ENCODE assay signal across 1 cellular context in the genomic region with DNA sequence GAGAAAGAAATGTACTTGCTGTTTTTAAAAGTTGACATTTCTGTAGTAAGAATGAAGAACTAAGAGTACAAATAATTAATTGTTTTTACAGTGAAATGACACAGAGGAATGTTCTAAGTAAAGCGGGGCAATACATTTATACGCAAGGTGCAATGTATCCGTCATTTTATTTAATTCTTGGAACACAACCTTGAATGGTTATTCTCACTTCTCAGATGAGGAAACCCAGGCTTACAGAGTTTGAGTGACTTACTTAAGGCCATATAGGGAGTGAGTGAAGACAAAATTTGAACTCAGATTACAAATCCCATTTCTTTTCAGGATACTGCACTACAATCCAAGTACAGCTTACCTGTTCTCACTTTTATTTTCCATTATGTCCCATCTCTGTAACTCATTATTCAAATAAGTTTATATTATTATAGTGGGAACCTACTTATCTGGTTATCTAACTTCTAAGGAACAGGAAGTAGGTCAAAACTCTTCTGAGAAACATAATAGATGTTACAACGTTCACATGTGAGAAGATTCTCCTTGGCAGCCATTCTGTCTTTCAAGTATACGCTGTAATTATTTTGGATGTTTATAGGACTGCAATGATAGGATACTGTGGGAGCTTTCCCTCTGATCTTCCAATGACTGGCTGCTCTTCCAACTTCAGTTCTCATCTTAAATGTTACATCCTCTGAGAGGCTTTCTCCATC.
TF ChIP-seq lines count a peak whose summit lies in the region.

No MANE protein-coding gene starts in this region.

TF ChIP-seq in HCT116, 20 proteins besides CTCF, POLR2A, EP300 and RAD21 (continued from another document):
- TF ChIP-seq, protein P1, sequence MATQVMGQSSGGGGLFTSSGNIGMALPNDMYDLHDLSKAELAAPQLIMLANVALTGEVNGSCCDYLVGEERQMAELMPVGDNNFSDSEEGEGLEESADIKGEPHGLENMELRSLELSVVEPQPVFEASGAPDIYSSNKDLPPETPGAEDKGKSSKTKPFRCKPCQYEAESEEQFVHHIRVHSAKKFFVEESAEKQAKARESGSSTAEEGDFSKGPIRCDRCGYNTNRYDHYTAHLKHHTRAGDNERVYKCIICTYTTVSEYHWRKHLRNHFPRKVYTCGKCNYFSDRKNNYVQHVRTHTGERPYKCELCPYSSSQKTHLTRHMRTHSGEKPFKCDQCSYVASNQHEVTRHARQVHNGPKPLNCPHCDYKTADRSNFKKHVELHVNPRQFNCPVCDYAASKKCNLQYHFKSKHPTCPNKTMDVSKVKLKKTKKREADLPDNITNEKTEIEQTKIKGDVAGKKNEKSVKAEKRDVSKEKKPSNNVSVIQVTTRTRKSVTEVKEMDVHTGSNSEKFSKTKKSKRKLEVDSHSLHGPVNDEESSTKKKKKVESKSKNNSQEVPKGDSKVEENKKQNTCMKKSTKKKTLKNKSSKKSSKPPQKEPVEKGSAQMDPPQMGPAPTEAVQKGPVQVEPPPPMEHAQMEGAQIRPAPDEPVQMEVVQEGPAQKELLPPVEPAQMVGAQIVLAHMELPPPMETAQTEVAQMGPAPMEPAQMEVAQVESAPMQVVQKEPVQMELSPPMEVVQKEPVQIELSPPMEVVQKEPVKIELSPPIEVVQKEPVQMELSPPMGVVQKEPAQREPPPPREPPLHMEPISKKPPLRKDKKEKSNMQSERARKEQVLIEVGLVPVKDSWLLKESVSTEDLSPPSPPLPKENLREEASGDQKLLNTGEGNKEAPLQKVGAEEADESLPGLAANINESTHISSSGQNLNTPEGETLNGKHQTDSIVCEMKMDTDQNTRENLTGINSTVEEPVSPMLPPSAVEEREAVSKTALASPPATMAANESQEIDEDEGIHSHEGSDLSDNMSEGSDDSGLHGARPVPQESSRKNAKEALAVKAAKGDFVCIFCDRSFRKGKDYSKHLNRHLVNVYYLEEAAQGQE (IDR thresholded peaks at IDR 0.05; ENCODE audit: low read depth): no peak
- TF ChIP-seq EZH2 (IDR thresholded peaks at IDR 0.05) (no peak), JUND (IDR thresholded peaks at IDR 0.05) (no peak), POLR2AphosphoS5 (IDR thresholded peaks at IDR 0.05; ENCODE audit: low read depth, low read length) (no peak), EZH2phosphoT487 (IDR thresholded peaks at IDR 0.05; ENCODE audit: borderline replicate concordance) (no peak), CEBPB (IDR thresholded peaks at IDR 0.05; ENCODE audit: low read depth) (no peak), ZNF274 (IDR thresholded peaks at IDR 0.05; ENCODE audit: low read depth, low read length) (no peak), CBX3 (IDR thresholded peaks at IDR 0.05; ENCODE audit: low read depth) (no peak)
- TF ChIP-seq, protein P2, sequence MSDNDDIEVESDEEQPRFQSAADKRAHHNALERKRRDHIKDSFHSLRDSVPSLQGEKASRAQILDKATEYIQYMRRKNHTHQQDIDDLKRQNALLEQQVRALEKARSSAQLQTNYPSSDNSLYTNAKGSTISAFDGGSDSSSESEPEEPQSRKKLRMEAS (IDR thresholded peaks at IDR 0.05): no peak
- TF ChIP-seq, protein P3, sequence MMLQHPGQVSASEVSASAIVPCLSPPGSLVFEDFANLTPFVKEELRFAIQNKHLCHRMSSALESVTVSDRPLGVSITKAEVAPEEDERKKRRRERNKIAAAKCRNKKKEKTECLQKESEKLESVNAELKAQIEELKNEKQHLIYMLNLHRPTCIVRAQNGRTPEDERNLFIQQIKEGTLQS (IDR thresholded peaks at IDR 0.05): no peak
TF ChIP-seq in HCT116: peak in this region for 0.
